14 cellular contexts compared by ENCODE assay signal in the genomic region with DNA sequence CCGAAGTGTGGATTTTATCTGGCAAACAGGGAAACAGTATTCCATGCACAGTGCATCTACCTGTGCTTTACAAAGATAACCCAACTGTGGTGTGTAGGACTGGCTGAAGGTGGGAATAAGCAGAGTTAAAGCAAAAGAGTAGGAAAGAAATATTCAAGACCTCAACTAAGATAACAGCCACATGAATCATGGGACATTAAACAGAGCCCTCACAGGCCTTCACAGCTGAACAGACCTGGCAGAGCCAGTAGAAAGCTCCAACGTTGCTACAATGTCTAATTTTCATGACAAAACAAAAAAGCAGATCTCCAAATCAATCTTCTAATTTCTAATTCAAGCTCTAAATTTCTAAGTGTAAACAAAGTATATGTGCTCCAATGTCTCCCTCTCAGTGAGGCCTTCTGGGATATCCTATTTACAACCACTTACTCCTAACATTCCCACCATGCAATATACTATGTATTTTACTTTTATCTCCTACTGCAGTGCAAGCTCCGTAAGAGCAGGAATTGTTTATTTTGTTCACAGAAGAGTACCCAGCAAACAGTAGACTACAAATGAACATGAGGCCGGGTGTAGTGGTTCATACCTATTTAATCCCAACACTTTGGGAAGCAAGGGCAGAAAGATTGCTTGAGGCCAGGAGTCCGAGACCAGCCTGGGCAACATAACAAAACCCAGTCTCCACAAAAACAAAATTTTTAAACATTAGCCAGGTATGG.
DNase-seq lines count a peak whose midpoint lies in the region; ATAC-seq, FAIRE-seq and TF ChIP-seq lines count a peak whose summit lies in the region.
"Had no signal": no experiment of that assay in that cellular context is flagged by ENCODE, and none has a peak within 500 bp of the region (broad histone marks: within the 10 kb centered on the region; RNA-seq: fewer than 3 reads in every experiment).

No MANE protein-coding gene starts in this region.

- no peaks in the 10 kb centered on the region for H3K9me3 ChIP-seq in cardiac muscle cell (ENCODE audit: low read depth)
- H3K9me3 ChIP-seq in ascending aorta, result no peaks in the 10 kb centered on the region
- H3K9me3 ChIP-seq in CD4-positive, alpha-beta T cell (ENCODE audit: control insufficient read depth, low read length), result no peaks in the 10 kb centered on the region
- H3K9me3 ChIP-seq: spleen had no signal

- H3K4me1 ChIP-seq in cardiac muscle cell (ENCODE audit: low read depth) (peaks cover 11% of the 10 kb centered on the region), ascending aorta (peaks cover 5 to 45% of the 10 kb centered on the region in 2 donors)

- H3K4me3 Mint-ChIP-seq in mesothelial cell of epicardium, result no peak overlapping the region
- no peak overlapping the region for H3K4me3 Mint-ChIP-seq in type B pancreatic cell
- H3K4me3 Mint-ChIP-seq in CD4-positive, alpha-beta T cell, result no peak overlapping the region

- intact Hi-C loops in cardiac septum (cut with DNase I) (no loop called here), ascending aorta (cut with DNase I) (no loop called here)
- intact Hi-C loops in CD4-positive, alpha-beta T cell (cut with DNase I, micrococcal nuclease), result no loop called here

- H3K27me3 Mint-ChIP-seq in mesothelial cell of epicardium (ENCODE audit: low read depth) (no peaks in the 10 kb centered on the region), type B pancreatic cell (no peaks in the 10 kb centered on the region)
- H3K27me3 Mint-ChIP-seq in CD4-positive, alpha-beta T cell, result no peaks in the 10 kb centered on the region

- POLR2A ChIA-PET in CD4-positive, alpha-beta T cell (lab: Charles Lee), result no interaction called here

- H3K4me1 Mint-ChIP-seq in mesothelial cell of epicardium (peaks cover 26% of the 10 kb centered on the region), type B pancreatic cell (ENCODE audit: unreplicated experiment) (peaks cover 19% of the 10 kb centered on the region)
- H3K4me1 Mint-ChIP-seq in CD4-positive, alpha-beta T cell (ENCODE audit: low read depth), result peaks cover 24% of the 10 kb centered on the region

- no peaks in the 10 kb centered on the region for H3K9me3 Mint-ChIP-seq in mesothelial cell of epicardium
- no peaks in the 10 kb centered on the region for H3K9me3 Mint-ChIP-seq in type B pancreatic cell
- H3K9me3 Mint-ChIP-seq in CD4-positive, alpha-beta T cell, result no peaks in the 10 kb centered on the region

- CTCF ChIA-PET in CD4-positive, alpha-beta T cell (lab: Charles Lee), result interaction anchor here (0.5 kb wide), 1 partner anchor 1710 kb away, joined by 3 read pairs; no protein-coding TSS in a partner anchor

- H3K36me3 ChIP-seq in cardiac muscle cell (peaks cover 8% of the 10 kb centered on the region), ascending aorta (no peaks in the 10 kb centered on the region)

- FAIRE-seq in D721Med (lab: Jason Lieb, UNC), result no peak

- peaks cover 5% of the 10 kb centered on the region for H3K36me3 Mint-ChIP-seq in mesothelial cell of epicardium
- H3K36me3 Mint-ChIP-seq in type B pancreatic cell, result peaks cover 21% of the 10 kb centered on the region
- peaks cover 53% of the 10 kb centered on the region for H3K36me3 Mint-ChIP-seq in CD4-positive, alpha-beta T cell (ENCODE audit: low read depth)

- H3K27me3 ChIP-seq in cardiac muscle cell, result no peaks in the 10 kb centered on the region
- H3K27me3 ChIP-seq in ascending aorta, result no peaks in the 10 kb centered on the region
- H3K27me3 ChIP-seq in CD4-positive, alpha-beta T cell (ENCODE audit: control insufficient read depth, insufficient read depth, low read length), result no peaks in the 10 kb centered on the region
- H3K27me3 ChIP-seq: spleen had no signal

- no peak for ATAC-seq in CD4-positive, alpha-beta T cell (ENCODE audit: poor library complexity)
- ATAC-seq in HG02623 (IDR thresholded peaks at IDR 0.05; ENCODE audit: unreplicated experiment), result no peak

- TF ChIP-seq CTCF in cardiac muscle cell (IDR thresholded peaks at IDR 0.05; ENCODE audit: low read depth, low read length) (no peak), ascending aorta (IDR thresholded peaks at IDR 0.05) (no peak), mesothelial cell of epicardium (IDR thresholded peaks at IDR 0.05; ENCODE audit: unreplicated experiment) (no peak), type B pancreatic cell (conservative IDR thresholded peaks at IDR 0.05) (no peak), D721Med (IDR thresholded peaks at IDR 0.05; ENCODE audit: insufficient read depth, missing control alignments) (no peak)
- TF ChIP-seq CTCF in CD4-positive, alpha-beta T cell (IDR thresholded peaks at IDR 0.05), result no peak

- H3K4me3 ChIP-seq in cardiac muscle cell, result no peak overlapping the region
- H3K4me3 ChIP-seq in ascending aorta, result no peak overlapping the region
- H3K4me3 ChIP-seq: spleen had no signal

- peak overlapping the region; percentile 77 for H3K27ac ChIP-seq in cardiac muscle cell
- peak overlapping the region; percentile 20 to 46 for H3K27ac ChIP-seq in ascending aorta
- H3K27ac ChIP-seq in CD4-positive, alpha-beta T cell (ENCODE audit: low read depth, low read length), result no peak overlapping the region
- H3K27ac ChIP-seq: epithelial cell of prostate, HL-60, spleen had no signal

- peak overlapping the region; percentile 55 for H3K27ac Mint-ChIP-seq in mesothelial cell of epicardium
- peak overlapping the region; percentile 27 for H3K27ac Mint-ChIP-seq in type B pancreatic cell
- H3K27ac Mint-ChIP-seq in CD4-positive, alpha-beta T cell, result no peak overlapping the region

- no peak for DNase-seq in cardiac muscle cell (ENCODE audit: low read depth in 1 of 2, low spot score in 1 of 2)
- no peak for DNase-seq in cardiac septum (ENCODE audit: low spot score)
- DNase-seq in ascending aorta (ENCODE audit: low spot score in 2 of 2), result no peak
- no peak for DNase-seq in mesothelial cell of epicardium (ENCODE audit: low spot score in 2 of 2, unreplicated experiment in 2 of 2)
- DNase-seq in type B pancreatic cell (ENCODE audit: extremely low spot score, unreplicated experiment), result no peak
- no peak for DNase-seq in CD4-positive, alpha-beta T cell
- no peak for DNase-seq in D721Med (ENCODE audit: insufficient read length, low spot score)
- DNase-seq: activated naive CD4-positive, alpha-beta T cell treated with Interleukin-2 at 50 U/mL for 16 hours; NCI-H2171; occipital lobe; spleen had no signal
